In the genomic region with DNA sequence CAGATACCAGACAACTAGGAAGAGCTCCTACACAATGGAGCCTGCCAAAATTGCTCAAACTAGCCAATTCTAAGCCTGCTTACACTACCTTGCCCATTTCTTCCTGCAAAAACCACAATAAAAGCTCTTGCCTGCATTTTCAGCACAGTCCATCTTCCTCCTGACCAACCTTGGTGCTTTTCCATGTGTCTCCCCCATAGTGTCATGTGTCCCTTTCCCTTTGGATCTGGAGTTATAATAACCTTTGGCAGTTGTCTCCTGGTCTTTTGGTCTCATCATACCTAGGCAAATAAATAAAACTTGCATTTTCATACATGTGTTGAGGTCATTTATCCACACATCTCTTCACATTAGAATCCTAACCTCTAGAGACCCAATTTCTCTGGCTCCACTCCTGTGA, we compare ENCODE assay signal across 40 cellular contexts.
"Had no signal": no experiment of that assay in that cellular context is flagged by ENCODE, and none has a peak within 500 bp of the region (broad histone marks: within the 10 kb centered on the region; RNA-seq: fewer than 3 reads in every experiment).

No MANE protein-coding gene starts in this region.

- H3K36me3 ChIP-seq: adrenal gland, ascending aorta, brain microvascular endothelial cell, breast epithelium, cardiac muscle cell had no signal

- H3K9me3 ChIP-seq: adrenal gland, ascending aorta, body of pancreas had no signal

- DNase-seq: activated effector memory CD4-positive, alpha-beta T cell treated with anti-CD3 and anti-CD28 coated beads, Interleukin-2, amount 50 U/mL, for 16 hours; activated effector memory CD4-positive, alpha-beta T cell treated with Interleukin-2 at 50 U/mL for 16 hours; activated gamma-delta T cell; activated gamma-delta T cell treated with Interleukin-2 at 50 U/mL for 16 hours; activated naive CD4-positive, alpha-beta T cell; activated naive CD4-positive, alpha-beta T cell treated with anti-CD3 and anti-CD28 coated beads for 36 hours; activated naive CD4-positive, alpha-beta T cell treated with anti-CD3 and anti-CD28 coated beads, Interleukin-2, amount 10 ng/mL, durations not matched to agents 7 days and 5 days; activated naive CD4-positive, alpha-beta T cell treated with anti-CD3 and anti-CD28 coated beads, Interleukin-2, amount 50 U/mL, for 16 hours; activated naive CD4-positive, alpha-beta T cell treated with Interleukin-2 at 50 U/mL for 16 hours; activated naive CD8-positive, alpha-beta T cell treated with anti-CD3 and anti-CD28 coated beads for 36 hours; activated naive CD8-positive, alpha-beta T cell treated with anti-CD3 and anti-CD28 coated beads, Interleukin-2, amount 10 ng/mL, durations not matched to agents 7 days and 5 days; activated naive CD8-positive, alpha-beta T cell treated with anti-CD3 and anti-CD28 coated beads, Interleukin-2, amount 50 U/mL, for 24 hours; activated T-cell treated with anti-CD3 and anti-CD28 coated beads, Interleukin-2, amount 50 U/mL, for 1 hour; activated T-cell treated with anti-CD3 and anti-CD28 coated beads, Interleukin-2, amount 50 U/mL, for 24 hours; activated T-cell treated with anti-CD3 and anti-CD28 coated beads, Interleukin-2, amount 50 U/mL, for 4 hours; activated T-cell treated with anti-CD3 and anti-CD28 coated beads, Interleukin-2, amount 50 U/mL, for 48 hours; activated T-cell treated with anti-CD3 and anti-CD28 coated beads, Interleukin-2, amount 50 U/mL, for 72 hours; adrenal gland; amniotic stem cell; amygdala; anterior cingulate cortex; aorta; body of pancreas; brain microvascular endothelial cell; caudate nucleus; central memory CD4-positive, alpha-beta T cell; cerebellar nuclear complex had no signal

- ATAC-seq: activated naive CD4-positive, alpha-beta T cell treated with anti-CD3 and anti-CD28 coated beads, Interleukin-2, amount 50 U/mL, for 72 hours; activated naive CD8-positive, alpha-beta T cell treated with anti-CD3 and anti-CD28 coated beads, Interleukin-2, amount 50 U/mL, for 24 hours; activated T-cell treated with anti-CD3 and anti-CD28 coated beads, Interleukin-2, amount 50 U/mL, for 4 hours; activated T-cell treated with anti-CD3 and anti-CD28 coated beads, Interleukin-2, amount 50 U/mL, for 72 hours; activated T-helper 17 cell treated with anti-CD3 and anti-CD28 coated beads, Interleukin-2, amount 50 U/mL, for 72 hours; body of pancreas had no signal

- H3K27me3 Mint-ChIP-seq: activated naive CD4-positive, alpha-beta T cell treated with anti-CD3 and anti-CD28 coated beads, Interleukin-2, amount 10 ng/mL, durations not matched to agents 7 days and 5 days; activated naive CD4-positive, alpha-beta T cell treated with anti-CD3 and anti-CD28 coated beads, Interleukin-2, amount 50 U/mL, for 24 hours; activated naive CD8-positive, alpha-beta T cell; activated naive CD8-positive, alpha-beta T cell treated with anti-CD3 and anti-CD28 coated beads for 36 hours; activated naive CD8-positive, alpha-beta T cell treated with anti-CD3 and anti-CD28 coated beads, Interleukin-2, amount 10 ng/mL, durations not matched to agents 7 days and 5 days; activated naive CD8-positive, alpha-beta T cell treated with anti-CD3 and anti-CD28 coated beads, Interleukin-2, amount 50 U/mL, for 24 hours; activated T-cell treated with anti-CD3 and anti-CD28 coated beads, Interleukin-2, amount 50 U/mL, for 24 hours; activated T-helper 17 cell treated with anti-CD3 and anti-CD28 coated beads, Interleukin-2, amount 50 U/mL, for 72 hours; brain; central memory CD8-positive, alpha-beta T cell had no signal

- H3K27ac Mint-ChIP-seq: activated naive CD4-positive, alpha-beta T cell treated with anti-CD3 and anti-CD28 coated beads for 36 hours; activated naive CD4-positive, alpha-beta T cell treated with anti-CD3 and anti-CD28 coated beads, Interleukin-2, amount 10 ng/mL, durations not matched to agents 7 days and 5 days; activated naive CD4-positive, alpha-beta T cell treated with anti-CD3 and anti-CD28 coated beads, Interleukin-2, amount 50 U/mL, for 24 hours; activated naive CD4-positive, alpha-beta T cell treated with anti-CD3 and anti-CD28 coated beads, Interleukin-2, amount 50 U/mL, for 72 hours; activated naive CD8-positive, alpha-beta T cell; activated naive CD8-positive, alpha-beta T cell treated with anti-CD3 and anti-CD28 coated beads for 36 hours; activated naive CD8-positive, alpha-beta T cell treated with anti-CD3 and anti-CD28 coated beads, Interleukin-2, amount 10 ng/mL, durations not matched to agents 7 days and 5 days; activated naive CD8-positive, alpha-beta T cell treated with anti-CD3 and anti-CD28 coated beads, Interleukin-2, amount 50 U/mL, for 24 hours; activated T-cell treated with anti-CD3 and anti-CD28 coated beads, Interleukin-2, amount 50 U/mL, for 24 hours; activated T-cell treated with anti-CD3 and anti-CD28 coated beads, Interleukin-2, amount 50 U/mL, for 72 hours; activated T-helper 1 cell treated with anti-CD3 and anti-CD28 coated beads, Interleukin-12 subunit alpha, Interleukin-12 subunit beta, Interleukin-2, Interleukin-4 antibody, amounts not matched to agents 30 ng/mL and 10 ng/mL and 1 ng/mL, durations not matched to agents 14 hours and 24 hours and 36 hours; activated T-helper 17 cell treated with anti-CD3 and anti-CD28 coated beads, Interleukin-2, amount 50 U/mL, for 72 hours; activated T-helper 2 cell treated with anti-CD3 and anti-CD28 coated beads, Interferon-gamma antibody, Interleukin-2, Interleukin-4, amounts not matched to agents 10 μg/mL and 5 μg/mL and 100 μg/mL, durations not matched to agents 14 hours and 24 hours and 36 hours; brain had no signal

- H3K4me1 ChIP-seq: adrenal gland, ascending aorta, body of pancreas, breast epithelium had no signal

- H3K27ac ChIP-seq: adrenal gland, ascending aorta, body of pancreas, brain microvascular endothelial cell, breast epithelium, cardiac muscle cell had no signal

- H3K4me3 ChIP-seq: adrenal gland, ascending aorta, body of pancreas, breast epithelium, cardiac muscle cell had no signal

- H3K27me3 ChIP-seq: adrenal gland, ascending aorta, body of pancreas, brain microvascular endothelial cell, breast epithelium, cardiac muscle cell had no signal

- H3K4me3 Mint-ChIP-seq: activated naive CD4-positive, alpha-beta T cell treated with anti-CD3 and anti-CD28 coated beads for 36 hours; activated naive CD4-positive, alpha-beta T cell treated with anti-CD3 and anti-CD28 coated beads, Interleukin-2, amount 10 ng/mL, durations not matched to agents 7 days and 5 days; activated naive CD4-positive, alpha-beta T cell treated with anti-CD3 and anti-CD28 coated beads, Interleukin-2, amount 50 U/mL, for 24 hours; activated naive CD8-positive, alpha-beta T cell; activated naive CD8-positive, alpha-beta T cell treated with anti-CD3 and anti-CD28 coated beads for 36 hours; activated naive CD8-positive, alpha-beta T cell treated with anti-CD3 and anti-CD28 coated beads, Interleukin-2, amount 10 ng/mL, durations not matched to agents 7 days and 5 days; activated naive CD8-positive, alpha-beta T cell treated with anti-CD3 and anti-CD28 coated beads, Interleukin-2, amount 50 U/mL, for 24 hours; activated T-cell treated with anti-CD3 and anti-CD28 coated beads, Interleukin-2, amount 50 U/mL, for 24 hours; activated T-cell treated with anti-CD3 and anti-CD28 coated beads, Interleukin-2, amount 50 U/mL, for 4 hours; activated T-cell treated with anti-CD3 and anti-CD28 coated beads, Interleukin-2, amount 50 U/mL, for 72 hours; activated T-helper 1 cell treated with anti-CD3 and anti-CD28 coated beads, Interleukin-12 subunit alpha, Interleukin-12 subunit beta, Interleukin-2, Interleukin-4 antibody, amounts not matched to agents 30 ng/mL and 10 ng/mL and 1 ng/mL, durations not matched to agents 14 hours and 24 hours and 36 hours; activated T-helper 17 cell treated with anti-CD3 and anti-CD28 coated beads, Interleukin-2, amount 50 U/mL, for 72 hours; brain; central memory CD8-positive, alpha-beta T cell had no signal

- FAIRE-seq: astrocyte, bronchial epithelial cell had no signal

- H3K4me1 Mint-ChIP-seq: activated naive CD4-positive, alpha-beta T cell treated with anti-CD3 and anti-CD28 coated beads, Interleukin-2, amount 10 ng/mL, durations not matched to agents 7 days and 5 days; activated naive CD4-positive, alpha-beta T cell treated with anti-CD3 and anti-CD28 coated beads, Interleukin-2, amount 50 U/mL, for 24 hours; activated naive CD8-positive, alpha-beta T cell treated with anti-CD3 and anti-CD28 coated beads for 36 hours; activated naive CD8-positive, alpha-beta T cell treated with anti-CD3 and anti-CD28 coated beads, Interleukin-2, amount 10 ng/mL, durations not matched to agents 7 days and 5 days; activated naive CD8-positive, alpha-beta T cell treated with anti-CD3 and anti-CD28 coated beads, Interleukin-2, amount 50 U/mL, for 24 hours; activated T-helper 17 cell treated with anti-CD3 and anti-CD28 coated beads, Interleukin-2, amount 50 U/mL, for 72 hours; brain; central memory CD8-positive, alpha-beta T cell had no signal

- H3K36me3 Mint-ChIP-seq: activated naive CD4-positive, alpha-beta T cell treated with anti-CD3 and anti-CD28 coated beads, Interleukin-2, amount 10 ng/mL, durations not matched to agents 7 days and 5 days; activated naive CD4-positive, alpha-beta T cell treated with anti-CD3 and anti-CD28 coated beads, Interleukin-2, amount 50 U/mL, for 24 hours; activated naive CD8-positive, alpha-beta T cell; activated naive CD8-positive, alpha-beta T cell treated with anti-CD3 and anti-CD28 coated beads for 36 hours; activated naive CD8-positive, alpha-beta T cell treated with anti-CD3 and anti-CD28 coated beads, Interleukin-2, amount 10 ng/mL, durations not matched to agents 7 days and 5 days; brain had no signal
